16 cellular contexts compared by ENCODE assay signal in the genomic region with DNA sequence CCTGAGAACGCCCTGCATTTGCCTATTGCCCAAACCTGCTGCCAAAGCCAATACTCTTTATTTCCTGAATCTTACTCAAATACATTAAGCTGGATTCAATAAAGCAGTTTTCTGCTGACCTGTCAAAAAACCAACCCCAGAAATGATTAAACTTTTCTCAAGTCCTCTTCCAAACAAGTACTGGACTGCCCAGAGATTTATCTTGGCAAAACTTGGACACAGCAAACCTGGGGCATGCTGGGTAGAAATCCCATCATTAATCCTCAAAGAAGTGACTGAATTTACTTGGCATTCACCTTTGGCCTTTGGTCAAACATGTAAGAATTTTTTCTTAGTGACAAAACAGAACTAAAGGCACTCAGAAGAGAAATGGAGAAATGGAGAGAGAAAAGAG.
A peak's percentile ranks its signal among the peaks of the same experiment; 100 is the strongest.
DNase-seq lines count a peak whose midpoint lies in the region; ATAC-seq and TF ChIP-seq lines count a peak whose summit lies in the region.
"Had no signal": no experiment of that assay in that cellular context is flagged by ENCODE, and none has a peak within 500 bp of the region (broad histone marks: within the 10 kb centered on the region; RNA-seq: fewer than 3 reads in every experiment).

No MANE protein-coding gene starts in this region.

- peak overlapping the region; percentile 52 for H2AFZ ChIP-seq in smooth muscle cell (ENCODE audit: low read depth)

- no peaks in the 10 kb centered on the region for H3K36me3 ChIP-seq in smooth muscle cell (ENCODE audit: low read depth)
- H3K36me3 ChIP-seq: esophagus squamous epithelium had no signal

- DNase-seq in GM03348 (ENCODE audit: low spot score) (peak; percentile 24), amniotic epithelial cell (ENCODE audit: low read depth) (peak; percentile 18), fibroblast of mammary gland (ENCODE audit: low read depth) (peak; percentile 78), smooth muscle cell (lab: John Stamatoyannopoulos, UW; ENCODE audit: unreplicated experiment) (no peak)
- DNase-seq: activated CD4-positive, alpha-beta T cell treated with anti-CD3 and anti-CD28 coated beads, Interleukin-2, amount 10 ng/mL, durations not matched to agents 24 days and 14 days; activated naive CD8-positive, alpha-beta T cell treated with anti-CD3 and anti-CD28 coated beads, Interleukin-2, amount 10 ng/mL, durations not matched to agents 7 days and 5 days; DMS79 treated with DMSO at 0.1 percent for 48 hours; esophagus squamous epithelium; H7; NCI-H2171 treated with DMSO at 0.1 percent for 48 hours; nephron progenitor cell; right cardiac atrium had no signal

- WGBS in smooth muscle cell (ENCODE audit: low lambda C conversion rate) = 100% methylated on average over 1 of the region's 1 CpG

- H3K27me3 ChIP-seq in smooth muscle cell (ENCODE audit: low read depth) = no peaks in the 10 kb centered on the region
- H3K27me3 ChIP-seq: esophagus squamous epithelium had no signal

- ATAC-seq in GM18502 (IDR thresholded peaks at IDR 0.05; ENCODE audit: poor library complexity, unreplicated experiment) (no peak), GM18873 (IDR thresholded peaks at IDR 0.05; ENCODE audit: low FRiP score, unreplicated experiment) (no peak), HG02623 (IDR thresholded peaks at IDR 0.05; ENCODE audit: unreplicated experiment) (no peak)
- ATAC-seq: right cardiac atrium had no signal

- H3F3A ChIP-seq in smooth muscle cell (ENCODE audit: low read depth) = no peaks in the 10 kb centered on the region

- H3K4me3 ChIP-seq in fibroblast of mammary gland (ENCODE audit: control insufficient read depth, low read depth, low read length) (no peak overlapping the region), smooth muscle cell (no peak overlapping the region)
- H3K4me3 ChIP-seq: coronary artery, esophagus squamous epithelium had no signal

- H3K9ac ChIP-seq in smooth muscle cell (ENCODE audit: low read depth) = peak overlapping the region; percentile 23

- peak overlapping the region; percentile 32 for H3K4me2 ChIP-seq in smooth muscle cell

- H4K20me1 ChIP-seq in smooth muscle cell (ENCODE audit: low read depth) = no peaks in the 10 kb centered on the region

- H3K9me3 ChIP-seq in smooth muscle cell (replicated peaks; ENCODE audit: low read depth) = no peaks in the 10 kb centered on the region
- H3K9me3 ChIP-seq: esophagus squamous epithelium had no signal

- TF ChIP-seq CTCF in fibroblast of mammary gland (conservative IDR thresholded peaks at IDR 0.05; ENCODE audit: control insufficient read depth, insufficient read depth, low read depth, low read length) (no peak), smooth muscle cell (IDR thresholded peaks at IDR 0.05; ENCODE audit: borderline replicate concordance, insufficient read depth, poor library complexity, severe bottlenecking) (no peak)

- H3K79me2 ChIP-seq in smooth muscle cell (ENCODE audit: low read depth) = no peaks in the 10 kb centered on the region

- H3K27ac ChIP-seq in smooth muscle cell (ENCODE audit: low read depth) = peak overlapping the region; percentile 80
- H3K27ac ChIP-seq: coronary artery, esophagus squamous epithelium had no signal

- no peaks in the 10 kb centered on the region for H3K4me1 ChIP-seq in smooth muscle cell (ENCODE audit: low read depth)
